Comparison of ENCODE assay signal across 9 cellular contexts in the genomic region with DNA sequence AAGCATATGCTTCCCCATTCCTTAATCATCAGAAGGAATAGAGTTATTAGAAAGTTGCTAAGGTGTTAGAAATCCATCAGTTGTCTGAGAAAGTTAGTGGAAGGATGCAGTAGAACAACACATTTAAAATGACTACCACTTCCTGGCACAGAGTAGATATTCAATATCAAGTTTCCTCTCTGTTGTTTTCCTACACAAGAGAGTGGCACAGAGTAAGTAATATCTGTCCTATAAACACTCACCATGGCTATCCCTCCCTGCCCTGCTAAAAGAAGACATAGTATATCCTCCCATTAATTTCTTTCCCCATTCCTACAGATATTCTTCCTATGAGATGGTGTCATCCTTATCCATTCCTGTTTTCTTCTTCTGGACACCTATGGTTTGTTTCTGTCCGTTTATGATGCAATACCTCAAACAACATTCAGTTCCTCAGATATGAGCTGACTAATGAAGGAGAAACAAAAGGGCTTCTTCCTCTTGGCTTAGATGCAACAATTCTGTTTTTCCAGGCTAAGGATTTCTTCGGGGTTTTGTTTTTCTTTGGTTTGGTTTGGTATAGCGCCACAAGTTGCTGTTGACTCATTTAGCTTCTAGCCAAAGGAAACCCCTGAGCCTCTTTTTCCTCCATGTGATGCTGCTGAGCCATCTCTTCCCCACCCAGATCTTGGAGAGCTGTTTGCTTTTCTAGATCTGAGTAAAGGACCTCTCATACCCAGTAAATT. TPM values are rescaled to one million over a fixed set of nuclear protein-coding genes. Genes with fewer than 3 reads are reported as not detected.
A peak's percentile ranks its signal among the peaks of the same experiment; 100 is the strongest.
DNase-seq lines count a peak whose midpoint lies in the region; ATAC-seq and TF ChIP-seq lines count a peak whose summit lies in the region.
"Had no signal": no experiment of that assay in that cellular context is flagged by ENCODE, and none has a peak within 500 bp of the region (broad histone marks: within the 10 kb centered on the region; RNA-seq: fewer than 3 reads in every experiment).

No MANE protein-coding gene starts in this region.

- CTCF ChIA-PET in activated CD8-positive, alpha-beta memory T cell treated with anti-CD3 and anti-CD28 coated beads, Interleukin-2, amount 10 ng/mL, durations not matched to agents 7 days and 5 days (lab: Charles Lee), result interaction anchor here (1.1 kb wide), 1 partner anchor 181 kb away, joined by 3 read pairs; no protein-coding TSS in a partner anchor
- CTCF ChIA-PET in activated CD4-positive, alpha-beta memory T cell treated with anti-CD3 and anti-CD28 coated beads, Interleukin-2, amount 10 ng/mL, durations not matched to agents 7 days and 5 days (lab: Charles Lee), result interaction anchor here (1.1 to 1.3 kb wide), 2 partner anchors 67 to 181 kb away, joined by 3 to 4 read pairs; no protein-coding TSS in a partner anchor

- H3K27me3 ChIP-seq in cardiac muscle cell, result peaks cover 5% of the 10 kb centered on the region
- H3K27me3 ChIP-seq in effector memory CD4-positive, alpha-beta T cell (replicated peaks; ENCODE audit: control insufficient read depth, insufficient read depth, low read length, poor library complexity, severe bottlenecking), result no peaks in the 10 kb centered on the region

- no peak overlapping the region for H3K4me3 Mint-ChIP-seq in activated CD8-positive, alpha-beta memory T cell treated with anti-CD3 and anti-CD28 coated beads, Interleukin-2, amount 10 ng/mL, durations not matched to agents 7 days and 5 days
- H3K4me3 Mint-ChIP-seq in activated CD4-positive, alpha-beta memory T cell treated with anti-CD3 and anti-CD28 coated beads, Interleukin-2, amount 10 ng/mL, durations not matched to agents 7 days and 5 days, result no peak overlapping the region
- H3K4me3 Mint-ChIP-seq: CD4-positive, alpha-beta T cell had no signal

- no peak overlapping the region for H3K4me3 ChIP-seq in cardiac muscle cell
- no peak overlapping the region for H3K4me3 ChIP-seq in effector memory CD4-positive, alpha-beta T cell (ENCODE audit: insufficient read depth, low read depth, low read length, poor library complexity, severe bottlenecking)

- POLR2A ChIA-PET in activated CD4-positive, alpha-beta memory T cell treated with anti-CD3 and anti-CD28 coated beads, Interleukin-2, amount 10 ng/mL, durations not matched to agents 7 days and 5 days (lab: Charles Lee), result interaction anchor here (0.5 to 1.1 kb wide), 2 partner anchors 32 to 251 kb away, joined by 3 to 4 read pairs; no protein-coding TSS in a partner anchor

- H3K27me3 Mint-ChIP-seq in activated CD8-positive, alpha-beta memory T cell treated with anti-CD3 and anti-CD28 coated beads, Interleukin-2, amount 10 ng/mL, durations not matched to agents 7 days and 5 days, result peaks cover 35% of the 10 kb centered on the region
- peaks cover 29% of the 10 kb centered on the region for H3K27me3 Mint-ChIP-seq in activated CD4-positive, alpha-beta memory T cell treated with anti-CD3 and anti-CD28 coated beads, Interleukin-2, amount 10 ng/mL, durations not matched to agents 7 days and 5 days

- peak; percentile 10 for TF ChIP-seq CTCF in cardiac muscle cell (IDR thresholded peaks at IDR 0.05; ENCODE audit: low read depth, low read length)

- peak overlapping the region; percentile 41 for H3K27ac Mint-ChIP-seq in activated CD8-positive, alpha-beta memory T cell treated with anti-CD3 and anti-CD28 coated beads, Interleukin-2, amount 10 ng/mL, durations not matched to agents 7 days and 5 days
- H3K27ac Mint-ChIP-seq in activated CD4-positive, alpha-beta memory T cell treated with anti-CD3 and anti-CD28 coated beads, Interleukin-2, amount 10 ng/mL, durations not matched to agents 7 days and 5 days, result peak overlapping the region; percentile 26
- H3K27ac Mint-ChIP-seq: CD4-positive, alpha-beta T cell had no signal

- H3K36me3 Mint-ChIP-seq in activated CD8-positive, alpha-beta memory T cell treated with anti-CD3 and anti-CD28 coated beads, Interleukin-2, amount 10 ng/mL, durations not matched to agents 7 days and 5 days, result peaks cover 2% of the 10 kb centered on the region
- peaks cover 7% of the 10 kb centered on the region for H3K36me3 Mint-ChIP-seq in activated CD4-positive, alpha-beta memory T cell treated with anti-CD3 and anti-CD28 coated beads, Interleukin-2, amount 10 ng/mL, durations not matched to agents 7 days and 5 days (ENCODE audit: low read depth)

- H3K9me3 Mint-ChIP-seq in activated CD8-positive, alpha-beta memory T cell treated with anti-CD3 and anti-CD28 coated beads, Interleukin-2, amount 10 ng/mL, durations not matched to agents 7 days and 5 days (ENCODE audit: low read depth), result no peaks in the 10 kb centered on the region
- H3K9me3 Mint-ChIP-seq in activated CD4-positive, alpha-beta memory T cell treated with anti-CD3 and anti-CD28 coated beads, Interleukin-2, amount 10 ng/mL, durations not matched to agents 7 days and 5 days, result peaks cover 2% of the 10 kb centered on the region
- H3K9me3 Mint-ChIP-seq: CD4-positive, alpha-beta T cell had no signal

- no peak overlapping the region for H3K27ac ChIP-seq in cardiac muscle cell
- H3K27ac ChIP-seq in effector memory CD4-positive, alpha-beta T cell (ENCODE audit: insufficient read depth, low read length, poor library complexity, severe bottlenecking), result no peak overlapping the region

- peak; percentile 75 for ATAC-seq in activated CD8-positive, alpha-beta memory T cell treated with anti-CD3 and anti-CD28 coated beads, Interleukin-2, amount 10 ng/mL, durations not matched to agents 7 days and 5 days

- H3K4me1 Mint-ChIP-seq in activated CD8-positive, alpha-beta memory T cell treated with anti-CD3 and anti-CD28 coated beads, Interleukin-2, amount 10 ng/mL, durations not matched to agents 7 days and 5 days, result peaks cover 19% of the 10 kb centered on the region
- H3K4me1 Mint-ChIP-seq in activated CD4-positive, alpha-beta memory T cell treated with anti-CD3 and anti-CD28 coated beads, Interleukin-2, amount 10 ng/mL, durations not matched to agents 7 days and 5 days, result peaks cover 18% of the 10 kb centered on the region

- no peaks in the 10 kb centered on the region for H3K36me3 ChIP-seq in cardiac muscle cell
- H3K36me3 ChIP-seq in effector memory CD4-positive, alpha-beta T cell (ENCODE audit: control insufficient read depth, insufficient read depth, low read length), result no peaks in the 10 kb centered on the region

- no peaks in the 10 kb centered on the region for H3K4me1 ChIP-seq in cardiac muscle cell (ENCODE audit: low read depth)
- no peaks in the 10 kb centered on the region for H3K4me1 ChIP-seq in effector memory CD4-positive, alpha-beta T cell (ENCODE audit: control insufficient read depth, insufficient read depth, low read length, poor library complexity, severe bottlenecking)

- DNase-seq in activated CD8-positive, alpha-beta memory T cell treated with anti-CD3 and anti-CD28 coated beads, Interleukin-2, amount 10 ng/mL, durations not matched to agents 7 days and 5 days, result peak; percentile 57
- no peak for DNase-seq in activated CD8-positive, alpha-beta memory T cell treated with anti-CD3 and anti-CD28 coated beads for 24 hours
- peak; percentile 25 for DNase-seq in activated CD4-positive, alpha-beta memory T cell treated with anti-CD3 and anti-CD28 coated beads, Interleukin-2, amount 10 ng/mL, durations not matched to agents 7 days and 5 days
- DNase-seq in cardiac muscle cell (ENCODE audit: low read depth in 1 of 2, low spot score in 1 of 2) (peak in 1 of 2 donors; percentile 95), stromal cell of bone marrow (ENCODE audit: low read depth) (peak; percentile 100), NCI-H187 treated with DMSO at 0.1 percent for 48 hours (lab: John Stamatoyannopoulos, UW) (no peak), NCI-H2081 (lab: John Stamatoyannopoulos, UW) (no peak)
- DNase-seq in effector memory CD4-positive, alpha-beta T cell, result no peak
- DNase-seq: CD4-positive, alpha-beta T cell had no signal

- H3K9me3 ChIP-seq in cardiac muscle cell (ENCODE audit: low read depth), result no peaks in the 10 kb centered on the region
- no peaks in the 10 kb centered on the region for H3K9me3 ChIP-seq in effector memory CD4-positive, alpha-beta T cell (ENCODE audit: control insufficient read depth, low read length)

RNA-seq across cellular contexts. Expression of a gene that starts 32.9 kb away (rescaled TPM):
- 10 to 100 TPM; 18.6 to 19.7 TPM for total RNA-seq in activated CD8-positive, alpha-beta memory T cell treated with anti-CD3 and anti-CD28 coated beads, Interleukin-2, amount 10 ng/mL, durations not matched to agents 7 days and 5 days
- 10 to 100 TPM; 27.3 to 29.3 TPM for total RNA-seq in activated CD4-positive, alpha-beta memory T cell treated with anti-CD3 and anti-CD28 coated beads, Interleukin-2, amount 10 ng/mL, durations not matched to agents 7 days and 5 days
- 15.2 and 20.1 TPM in 2 replicates for total RNA-seq in cardiac muscle cell
- 21.2 and 32.2 TPM in 2 replicates for polyA plus RNA-seq in cardiac muscle cell

Comparison
In these comparisons a context has a peak if more than half of its experiments do, and no peak if none do; other contexts are left out.
1. DNase-seq: peak in activated CD8-positive, alpha-beta memory T cell treated with anti-CD3 and anti-CD28 coated beads, Interleukin-2, amount 10 ng/mL, durations not matched to agents 7 days and 5 days (single experiment), activated CD4-positive, alpha-beta memory T cell treated with anti-CD3 and anti-CD28 coated beads, Interleukin-2, amount 10 ng/mL, durations not matched to agents 7 days and 5 days (single experiment) and stromal cell of bone marrow (single experiment); none in activated CD8-positive, alpha-beta memory T cell treated with anti-CD3 and anti-CD28 coated beads for 24 hours (single experiment), NCI-H187 treated with DMSO at 0.1 percent for 48 hours (single experiment), effector memory CD4-positive, alpha-beta T cell (0 of 3) and NCI-H2081 (0 of 2).